Comparison of ENCODE assay signal across 24 cellular contexts in genomic region chr2:112758701-112759100, GRCh38. TPM values are rescaled to one million over a fixed set of nuclear protein-coding genes. Genes with fewer than 3 reads are reported as not detected.
DNase-seq lines count a peak whose midpoint lies in the region; ATAC-seq and TF ChIP-seq lines count a peak whose summit lies in the region.
"Had no signal": no experiment of that assay in that cellular context is flagged by ENCODE, and none has a peak within 500 bp of the region (broad histone marks: within the 10 kb centered on the region; RNA-seq: fewer than 3 reads in every experiment).

No MANE protein-coding gene starts in this region.

- no peaks in the 10 kb centered on the region for H3K27me3 ChIP-seq in MG63
- H3K27me3 ChIP-seq in osteoblast (ENCODE audit: insufficient read depth, low read length), result no peaks in the 10 kb centered on the region
- H3K27me3 ChIP-seq in ovary, result no peaks in the 10 kb centered on the region
- H3K27me3 ChIP-seq: BLaER1, SJCRH30 had no signal

- H3K36me3 Mint-ChIP-seq in chondrocyte (ENCODE audit: low read depth), result no peaks in the 10 kb centered on the region
- H3K36me3 Mint-ChIP-seq: CD4-positive, CD25-positive, alpha-beta regulatory T cell had no signal

- TF ChIP-seq CTCF in chondrocyte (IDR thresholded peaks at IDR 0.05) (no peak), osteoblast (IDR thresholded peaks at IDR 0.05; ENCODE audit: extremely low read depth, low read depth, low read length) (no peak), ovary (IDR thresholded peaks at IDR 0.05) (no peak)

- H3K4me2 ChIP-seq in osteoblast (ENCODE audit: insufficient read depth, low read length), result no peak overlapping the region
- H3K4me2 ChIP-seq: BLaER1 had no signal

- H3K9me3 ChIP-seq in MG63 (no peaks in the 10 kb centered on the region), osteoblast (ENCODE audit: low read depth, low read length) (no peaks in the 10 kb centered on the region), ovary (no peaks in the 10 kb centered on the region)
- H3K9me3 ChIP-seq: BLaER1, SJCRH30 had no signal

- WGBS in ovary, 3 donors, result 82 to 86% (median 82%) methylated on average over 2 of the region's 2 CpGs

- H2AFZ ChIP-seq in osteoblast (ENCODE audit: low read length), result peak overlapping the region; percentile 69

- peak overlapping the region; percentile 49 for H3K27ac Mint-ChIP-seq in chondrocyte (ENCODE audit: unreplicated experiment)

- intact Hi-C loops in ovary (cut with DNase I), result no loop called here

- no peaks in the 10 kb centered on the region for H4K20me1 ChIP-seq in osteoblast (ENCODE audit: insufficient read depth, low read length)
- H4K20me1 ChIP-seq: BLaER1 had no signal

- no peak for TF ChIP-seq EP300 in ovary (IDR thresholded peaks at IDR 0.05)

- H3K79me2 ChIP-seq in osteoblast (ENCODE audit: insufficient read depth, low read length), result peaks cover 64% of the 10 kb centered on the region

- H3K4me1 ChIP-seq in osteoblast (ENCODE audit: insufficient read depth, low read length) (peaks cover 22% of the 10 kb centered on the region), ovary (ENCODE audit: insufficient read depth) (no peaks in the 10 kb centered on the region)
- H3K4me1 ChIP-seq: SJCRH30 had no signal

- peaks cover 30% of the 10 kb centered on the region for H3K4me1 Mint-ChIP-seq in chondrocyte (ENCODE audit: low read depth)

- H3K4me3 ChIP-seq in MG63 (no peak overlapping the region), osteoblast (ENCODE audit: insufficient read depth, low read length) (no peak overlapping the region), ovary (no peak overlapping the region)
- H3K4me3 ChIP-seq: BLaER1, SJCRH30 had no signal

- no peak overlapping the region for H3K4me3 Mint-ChIP-seq in chondrocyte (ENCODE audit: unreplicated experiment)

- H3K9me3 Mint-ChIP-seq in chondrocyte (ENCODE audit: low read depth), result no peaks in the 10 kb centered on the region
- H3K9me3 Mint-ChIP-seq: CD4-positive, CD25-positive, alpha-beta regulatory T cell had no signal

- peak overlapping the region; percentile 43 for H3K27ac ChIP-seq in osteoblast (ENCODE audit: low read depth, low read length)
- H3K27ac ChIP-seq in ovary, result no peak overlapping the region
- H3K27ac ChIP-seq: BLaER1, SJCRH30 had no signal

- ATAC-seq in GM19351 (IDR thresholded peaks at IDR 0.05; ENCODE audit: unreplicated experiment), result no peak
- ATAC-seq: PC-3, SK-N-SH treated with all-trans-retinoic acid at 6 μM for 48 hours had no signal

- H3K27me3 Mint-ChIP-seq in chondrocyte (ENCODE audit: low read depth), result no peaks in the 10 kb centered on the region
- H3K27me3 Mint-ChIP-seq: CD4-positive, CD25-positive, alpha-beta regulatory T cell had no signal

- no peak for TF ChIP-seq POLR2A in ovary (IDR thresholded peaks at IDR 0.05)

- DNase-seq in EH (ENCODE audit: low read depth) (peak; percentile 37), MG63 (peak; percentile 79), chondrocyte (ENCODE audit: low spot score) (no peak), osteoblast (ENCODE audit: insufficient read length, low spot score, missing footprints) (no peak), ovary (no peak), nucleus accumbens (lab: John Stamatoyannopoulos, UW) (no peak)
- DNase-seq: CD4-positive, CD25-positive, alpha-beta regulatory T cell; DMS53; HCEC 1CT; NCI-H1105 treated with DMSO at 0.1 percent for 48 hours; NCI-H146; NCI-H1930; NCI-H2107; NCI-H446; NCI-H524 treated with DMSO at 0.1 percent for 48 hours; NCI-H774; PC-3; SJCRH30 had no signal

- H3K36me3 ChIP-seq in MG63 (peaks cover 86% of the 10 kb centered on the region), osteoblast (ENCODE audit: insufficient read depth, low read length) (peaks cover 24% of the 10 kb centered on the region), ovary (no peaks in the 10 kb centered on the region)

RNA-seq across cellular contexts. Expression of gene CKAP2L, which starts 5.7 kb away (rescaled TPM):
- 19.4 and 19.9 TPM in 2 replicates for total RNA-seq in MG63 (2014; rRNA removed; shearing (Covaris generic); ENCODE audit: low replicate concordance)
- 3.4 to 6.1 TPM (median 5.1 TPM) in 3 replicates for total RNA-seq in chondrocyte
- total RNA-seq in osteoblast, result 1.1 and 1.5 TPM in 2 replicates
- 1 to 10 TPM in 1 of 7 donors, under 1 TPM in 3, not detected in 3; 0.11 to 1.4 (median 0.14) TPM for total RNA-seq in ovary
- 1 to 10 TPM in 1 of 2 donors, under 1 TPM in 1; 0.15 to 1.3 TPM for polyA plus RNA-seq in ovary

RNA-seq across cellular contexts. Expression of gene IL1A, which starts 25.6 kb away (rescaled TPM):
- 2.1 TPM in 1 of 2 replicates, not detected in the other for total RNA-seq in MG63 (2014; rRNA removed; shearing (Covaris generic); ENCODE audit: low replicate concordance)
- total RNA-seq in chondrocyte (not detected in 3 replicates), osteoblast (not detected in 2 replicates), ovary (under 1 TPM in 4 of 7 donors, not detected in 3; 0.10 to 0.69 (median 0.20) TPM)
- polyA plus RNA-seq in ovary, result under 1 TPM in 1 of 2 donors, not detected in 1; 0.07 TPM
- total RNA-seq: A172, SJCRH30 had no signal
- polyA plus RNA-seq: CD4-positive, CD25-positive, alpha-beta regulatory T cell had no signal

RNA-seq across cellular contexts. Expression of gene NT5DC4, which starts 37.9 kb away (rescaled TPM):
- total RNA-seq in MG63 (2014; rRNA removed; shearing (Covaris generic); ENCODE audit: low replicate concordance), result not detected in 2 replicates
- total RNA-seq in chondrocyte, result not detected in 3 replicates
- total RNA-seq in osteoblast, result not detected in 2 replicates
- not detected for total RNA-seq in ovary
- not detected for polyA plus RNA-seq in ovary
- total RNA-seq: A172; CD4-positive, CD25-positive, alpha-beta regulatory T cell; Daoy; H1; SJCRH30 had no signal
- polyA plus RNA-seq: CD4-positive, CD25-positive, alpha-beta regulatory T cell; H1 had no signal

Comparison
In these comparisons a context has a peak if more than half of its experiments do, and no peak if none do; other contexts are left out.
1. DNase-seq: peak in EH (single experiment) and MG63 (single experiment); none in chondrocyte (single experiment), osteoblast (single experiment), ovary (0 of 5) and nucleus accumbens (0 of 56).